ENCODE assay signal across 8 cellular contexts in the genomic region with DNA sequence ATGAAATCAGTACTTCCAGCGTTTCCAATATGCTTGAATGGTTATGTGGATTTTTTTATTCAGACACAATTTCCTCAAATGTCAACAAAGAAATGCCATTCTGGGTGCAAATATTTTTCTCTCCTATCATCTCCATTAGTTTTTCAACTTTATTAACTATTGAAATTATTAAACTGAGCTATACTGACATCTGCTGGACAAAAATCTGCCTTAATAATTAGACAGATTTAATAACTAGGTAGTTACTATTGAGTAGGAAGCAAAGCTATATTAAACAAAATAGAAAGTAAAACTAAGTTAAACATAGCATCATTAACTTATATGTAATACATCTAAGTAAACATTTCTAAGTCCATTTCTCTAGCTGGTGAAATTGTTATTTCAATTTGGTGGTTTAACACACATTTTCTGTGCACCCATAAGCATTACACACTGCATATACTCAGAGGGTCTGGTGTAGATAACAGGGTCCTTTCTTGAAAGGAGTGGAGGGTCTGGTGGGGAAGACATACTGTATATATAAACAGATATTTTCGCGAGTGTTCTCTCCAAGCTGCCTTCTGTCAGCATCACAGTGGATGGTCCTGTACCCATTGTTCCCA.
DNase-seq lines count a peak whose midpoint lies in the region; ATAC-seq and TF ChIP-seq lines count a peak whose summit lies in the region.

No MANE protein-coding gene starts in this region.

- no peak overlapping the region for H3K9ac ChIP-seq in GM23248

- CTCF ChIA-PET in AG04450 (lab: Charles Lee), result interaction anchor here (0.5 to 2.7 kb wide), 20 partner anchors 10 to 1673 kb away, joined by 3 to 33 read pairs (median 4); no protein-coding TSS in a partner anchor

- TF ChIP-seq POLR2A in Peyer's patch (IDR thresholded peaks at IDR 0.05), result no peak

- H3K27ac ChIP-seq in AG04450 (ENCODE audit: low read depth, low read length) (no peak overlapping the region), GM23248 (no peak overlapping the region), RWPE2 (ENCODE audit: poor library complexity, severe bottlenecking) (no peak overlapping the region), Peyer's patch (no peak overlapping the region)

- no peaks in the 10 kb centered on the region for H4K20me1 ChIP-seq in GM23248 (ENCODE audit: insufficient read depth)

- H3K4me3 ChIP-seq in AG04450 (ENCODE audit: low read depth, low read length) (no peak overlapping the region), GM23248 (no peak overlapping the region), RWPE2 (ENCODE audit: severe bottlenecking) (no peak overlapping the region), Peyer's patch (no peak overlapping the region)

- TF ChIP-seq CTCF in AG04450 (IDR thresholded peaks at IDR 0.05; ENCODE audit: low read depth, low read length), result peak; percentile 40
- TF ChIP-seq CTCF in RWPE2 (IDR thresholded peaks at IDR 0.05; ENCODE audit: poor library complexity, severe bottlenecking), result peak; percentile 60
- peak in 2 of 6 experiments; percentile 8 to 24 for TF ChIP-seq CTCF in Peyer's patch (IDR thresholded peaks at IDR 0.05)

- H3K36me3 ChIP-seq in GM23248 (ENCODE audit: low read depth), result no peaks in the 10 kb centered on the region
- H3K36me3 ChIP-seq in RWPE2 (ENCODE audit: low read depth), result no peaks in the 10 kb centered on the region
- no peaks in the 10 kb centered on the region for H3K36me3 ChIP-seq in Peyer's patch

- H3K4me1 ChIP-seq in GM23248 (ENCODE audit: insufficient read depth), result no peaks in the 10 kb centered on the region
- no peaks in the 10 kb centered on the region for H3K4me1 ChIP-seq in RWPE2 (ENCODE audit: insufficient read depth, poor library complexity, severe bottlenecking)
- H3K4me1 ChIP-seq in Peyer's patch, result no peaks in the 10 kb centered on the region

- no peaks in the 10 kb centered on the region for H3K9me3 ChIP-seq in AG04450 (ENCODE audit: control insufficient read depth, insufficient read depth, low read length)
- H3K9me3 ChIP-seq in GM23248 (ENCODE audit: low read depth), result no peaks in the 10 kb centered on the region
- H3K9me3 ChIP-seq in RWPE2 (ENCODE audit: severe bottlenecking), result no peaks in the 10 kb centered on the region
- no peaks in the 10 kb centered on the region for H3K9me3 ChIP-seq in Peyer's patch

- no peak overlapping the region for H2AFZ ChIP-seq in GM23248

- in situ Hi-C loops in GM23248 (cut with MboI), result no loop called here

- H3K4me2 ChIP-seq in GM23248 (ENCODE audit: unreplicated experiment), result no peak overlapping the region

- WGBS in GM23248 (ENCODE audit: low coverage in 1 of 2, low lambda C conversion rate in 2 of 2, missing lambda C conversion rate in 2 of 2), 2 experiments, result 39 to 51% methylated on average over 3 of the region's 3 CpGs

- POLR2A ChIA-PET in AG04450 (lab: Yijun Ruan, JAX), result no interaction called here

- ATAC-seq in RWPE2 (ENCODE audit: low read depth) (no peak), HG03460 (IDR thresholded peaks at IDR 0.05; ENCODE audit: unreplicated experiment) (no peak)

- H3F3A ChIP-seq in GM23248 (ENCODE audit: insufficient read depth), result no peaks in the 10 kb centered on the region

- H3K9me2 ChIP-seq in GM23248 (ENCODE audit: insufficient read depth), result no peaks in the 10 kb centered on the region

- no peaks in the 10 kb centered on the region for H3K79me2 ChIP-seq in GM23248 (ENCODE audit: insufficient read depth)

- H3K27me3 ChIP-seq in AG04450 (ENCODE audit: control insufficient read depth, insufficient read depth, low read length) (no peaks in the 10 kb centered on the region), GM23248 (replicated peaks; ENCODE audit: insufficient read depth) (no peaks in the 10 kb centered on the region; the same call in 1 of the 2 replicates), RWPE2 (ENCODE audit: insufficient read depth, poor library complexity, severe bottlenecking) (no peaks in the 10 kb centered on the region), Peyer's patch (no peaks in the 10 kb centered on the region)

- DNase-seq in AG04450 (ENCODE audit: low read depth, low spot score) (no peak), GM23248 (peak; percentile 29), RWPE2 (ENCODE audit: low spot score) (no peak), iris pigment epithelial cell (ENCODE audit: low read depth) (peak; percentile 17), Peyer's patch (no peak), SHP77 (lab: John Stamatoyannopoulos, UW) (no peak)
- no peak for DNase-seq in activated CD4-positive, alpha-beta T cell treated with anti-CD3 and anti-CD28 coated beads, Interleukin-2, amount 50 U/mL, for 1 hour

Comparison
In these comparisons a context has a peak if more than half of its experiments do, and no peak if none do; other contexts are left out.
1. DNase-seq: peak in GM23248 (single experiment) and iris pigment epithelial cell (single experiment); none in AG04450 (single experiment), RWPE2 (single experiment), Peyer's patch (0 of 3), activated CD4-positive, alpha-beta T cell treated with anti-CD3 and anti-CD28 coated beads, Interleukin-2, amount 50 U/mL, for 1 hour (single experiment) and SHP77 (0 of 2).